41 cellular contexts compared by ENCODE assay signal in the genomic region with DNA sequence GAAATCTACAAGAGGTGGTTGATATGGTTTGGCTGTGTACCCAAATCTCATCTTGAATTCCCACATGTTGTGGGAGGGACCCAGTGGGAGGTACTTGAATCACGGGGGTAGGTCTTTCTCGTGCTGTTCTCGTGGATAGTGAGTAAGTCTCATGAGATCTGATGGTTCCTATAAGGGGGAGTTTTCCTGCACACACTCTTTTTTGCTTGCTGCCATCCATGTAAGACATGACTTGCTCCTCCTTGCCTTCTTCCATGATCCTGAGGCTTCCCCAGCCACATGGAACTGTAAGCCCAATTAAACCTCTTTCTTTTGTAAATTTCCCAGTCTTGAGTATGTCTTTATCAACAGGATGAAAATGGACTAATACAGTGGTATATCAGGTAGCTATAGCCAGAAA. TPM values are rescaled to one million over a fixed set of nuclear protein-coding genes. Genes with fewer than 3 reads are reported as not detected.
"Had no signal": no experiment of that assay in that cellular context is flagged by ENCODE, and none has a peak within 500 bp of the region (broad histone marks: within the 10 kb centered on the region; RNA-seq: fewer than 3 reads in every experiment).

No MANE protein-coding gene starts in this region.

- H3K4me1 Mint-ChIP-seq: activated naive CD4-positive, alpha-beta T cell treated with anti-CD3 and anti-CD28 coated beads, Interleukin-2, amount 10 ng/mL, durations not matched to agents 7 days and 5 days; activated naive CD4-positive, alpha-beta T cell treated with anti-CD3 and anti-CD28 coated beads, Interleukin-2, amount 50 U/mL, for 24 hours; activated naive CD8-positive, alpha-beta T cell treated with anti-CD3 and anti-CD28 coated beads for 36 hours; activated naive CD8-positive, alpha-beta T cell treated with anti-CD3 and anti-CD28 coated beads, Interleukin-2, amount 10 ng/mL, durations not matched to agents 7 days and 5 days; activated naive CD8-positive, alpha-beta T cell treated with anti-CD3 and anti-CD28 coated beads, Interleukin-2, amount 50 U/mL, for 24 hours; activated T-helper 17 cell treated with anti-CD3 and anti-CD28 coated beads, Interleukin-2, amount 50 U/mL, for 72 hours; central memory CD8-positive, alpha-beta T cell had no signal

- H3K36me3 ChIP-seq: adrenal gland, ascending aorta, brain microvascular endothelial cell, breast epithelium, cardiac muscle cell had no signal

- DNase-seq: activated effector memory CD4-positive, alpha-beta T cell treated with anti-CD3 and anti-CD28 coated beads, Interleukin-2, amount 50 U/mL, for 16 hours; activated effector memory CD4-positive, alpha-beta T cell treated with Interleukin-2 at 50 U/mL for 16 hours; activated gamma-delta T cell; activated gamma-delta T cell treated with Interleukin-2 at 50 U/mL for 16 hours; activated naive CD4-positive, alpha-beta T cell; activated naive CD4-positive, alpha-beta T cell treated with anti-CD3 and anti-CD28 coated beads for 36 hours; activated naive CD4-positive, alpha-beta T cell treated with anti-CD3 and anti-CD28 coated beads, Interleukin-2, amount 10 ng/mL, durations not matched to agents 7 days and 5 days; activated naive CD4-positive, alpha-beta T cell treated with anti-CD3 and anti-CD28 coated beads, Interleukin-2, amount 50 U/mL, for 16 hours; activated naive CD4-positive, alpha-beta T cell treated with Interleukin-2 at 50 U/mL for 16 hours; activated naive CD8-positive, alpha-beta T cell treated with anti-CD3 and anti-CD28 coated beads for 36 hours; activated naive CD8-positive, alpha-beta T cell treated with anti-CD3 and anti-CD28 coated beads, Interleukin-2, amount 10 ng/mL, durations not matched to agents 7 days and 5 days; activated naive CD8-positive, alpha-beta T cell treated with anti-CD3 and anti-CD28 coated beads, Interleukin-2, amount 50 U/mL, for 24 hours; activated T-cell treated with anti-CD3 and anti-CD28 coated beads, Interleukin-2, amount 50 U/mL, for 24 hours; activated T-cell treated with anti-CD3 and anti-CD28 coated beads, Interleukin-2, amount 50 U/mL, for 4 hours; activated T-cell treated with anti-CD3 and anti-CD28 coated beads, Interleukin-2, amount 50 U/mL, for 48 hours; activated T-cell treated with anti-CD3 and anti-CD28 coated beads, Interleukin-2, amount 50 U/mL, for 72 hours; adrenal gland; amniotic stem cell; amygdala; anterior cingulate cortex; aorta; body of pancreas; brain microvascular endothelial cell; caudate nucleus; central memory CD4-positive, alpha-beta T cell; cerebellar nuclear complex had no signal

- H3K9me3 ChIP-seq: adrenal gland, ascending aorta, body of pancreas, breast epithelium had no signal

- FAIRE-seq: astrocyte, colon had no signal

- H3K4me1 ChIP-seq: adrenal gland, ascending aorta, body of pancreas, breast epithelium had no signal

- H3K9me3 Mint-ChIP-seq: activated naive CD4-positive, alpha-beta T cell treated with anti-CD3 and anti-CD28 coated beads, Interleukin-2, amount 10 ng/mL, durations not matched to agents 7 days and 5 days; activated naive CD4-positive, alpha-beta T cell treated with anti-CD3 and anti-CD28 coated beads, Interleukin-2, amount 50 U/mL, for 24 hours; activated naive CD8-positive, alpha-beta T cell treated with anti-CD3 and anti-CD28 coated beads for 36 hours; activated naive CD8-positive, alpha-beta T cell treated with anti-CD3 and anti-CD28 coated beads, Interleukin-2, amount 10 ng/mL, durations not matched to agents 7 days and 5 days; activated T-cell treated with anti-CD3 and anti-CD28 coated beads, Interleukin-2, amount 50 U/mL, for 24 hours; activated T-helper 1 cell treated with anti-CD3 and anti-CD28 coated beads, Interleukin-12 subunit alpha, Interleukin-12 subunit beta, Interleukin-2, Interleukin-4 antibody, amounts not matched to agents 30 ng/mL and 10 ng/mL and 1 ng/mL, durations not matched to agents 14 hours and 24 hours and 36 hours; activated T-helper 2 cell treated with anti-CD3 and anti-CD28 coated beads, Interferon-gamma antibody, Interleukin-2, Interleukin-4, amounts not matched to agents 10 μg/mL and 5 μg/mL and 100 μg/mL, durations not matched to agents 14 hours and 24 hours and 36 hours had no signal

- ATAC-seq: activated naive CD4-positive, alpha-beta T cell treated with anti-CD3 and anti-CD28 coated beads, Interleukin-2, amount 50 U/mL, for 72 hours; activated naive CD8-positive, alpha-beta T cell treated with anti-CD3 and anti-CD28 coated beads, Interleukin-2, amount 50 U/mL, for 24 hours; activated T-cell treated with anti-CD3 and anti-CD28 coated beads, Interleukin-2, amount 50 U/mL, for 4 hours; activated T-cell treated with anti-CD3 and anti-CD28 coated beads, Interleukin-2, amount 50 U/mL, for 72 hours; activated T-helper 17 cell treated with anti-CD3 and anti-CD28 coated beads, Interleukin-2, amount 50 U/mL, for 72 hours; body of pancreas had no signal

- H3K27ac Mint-ChIP-seq: activated naive CD4-positive, alpha-beta T cell treated with anti-CD3 and anti-CD28 coated beads for 36 hours; activated naive CD4-positive, alpha-beta T cell treated with anti-CD3 and anti-CD28 coated beads, Interleukin-2, amount 10 ng/mL, durations not matched to agents 7 days and 5 days; activated naive CD4-positive, alpha-beta T cell treated with anti-CD3 and anti-CD28 coated beads, Interleukin-2, amount 50 U/mL, for 24 hours; activated naive CD4-positive, alpha-beta T cell treated with anti-CD3 and anti-CD28 coated beads, Interleukin-2, amount 50 U/mL, for 72 hours; activated naive CD8-positive, alpha-beta T cell; activated naive CD8-positive, alpha-beta T cell treated with anti-CD3 and anti-CD28 coated beads for 36 hours; activated naive CD8-positive, alpha-beta T cell treated with anti-CD3 and anti-CD28 coated beads, Interleukin-2, amount 10 ng/mL, durations not matched to agents 7 days and 5 days; activated naive CD8-positive, alpha-beta T cell treated with anti-CD3 and anti-CD28 coated beads, Interleukin-2, amount 50 U/mL, for 24 hours; activated T-cell treated with anti-CD3 and anti-CD28 coated beads, Interleukin-2, amount 50 U/mL, for 24 hours; activated T-cell treated with anti-CD3 and anti-CD28 coated beads, Interleukin-2, amount 50 U/mL, for 72 hours; activated T-helper 1 cell treated with anti-CD3 and anti-CD28 coated beads, Interleukin-12 subunit alpha, Interleukin-12 subunit beta, Interleukin-2, Interleukin-4 antibody, amounts not matched to agents 30 ng/mL and 10 ng/mL and 1 ng/mL, durations not matched to agents 14 hours and 24 hours and 36 hours; activated T-helper 17 cell treated with anti-CD3 and anti-CD28 coated beads, Interleukin-2, amount 50 U/mL, for 72 hours; activated T-helper 2 cell treated with anti-CD3 and anti-CD28 coated beads, Interferon-gamma antibody, Interleukin-2, Interleukin-4, amounts not matched to agents 10 μg/mL and 5 μg/mL and 100 μg/mL, durations not matched to agents 14 hours and 24 hours and 36 hours had no signal

- H3K27ac ChIP-seq: adrenal gland, ascending aorta, body of pancreas, brain microvascular endothelial cell, breast epithelium, cardiac muscle cell had no signal

- H3K4me3 ChIP-seq: adrenal gland, ascending aorta, body of pancreas, breast epithelium, cardiac muscle cell had no signal

- H3K4me3 Mint-ChIP-seq: activated naive CD4-positive, alpha-beta T cell treated with anti-CD3 and anti-CD28 coated beads for 36 hours; activated naive CD4-positive, alpha-beta T cell treated with anti-CD3 and anti-CD28 coated beads, Interleukin-2, amount 10 ng/mL, durations not matched to agents 7 days and 5 days; activated naive CD4-positive, alpha-beta T cell treated with anti-CD3 and anti-CD28 coated beads, Interleukin-2, amount 50 U/mL, for 24 hours; activated naive CD8-positive, alpha-beta T cell; activated naive CD8-positive, alpha-beta T cell treated with anti-CD3 and anti-CD28 coated beads for 36 hours; activated naive CD8-positive, alpha-beta T cell treated with anti-CD3 and anti-CD28 coated beads, Interleukin-2, amount 10 ng/mL, durations not matched to agents 7 days and 5 days; activated naive CD8-positive, alpha-beta T cell treated with anti-CD3 and anti-CD28 coated beads, Interleukin-2, amount 50 U/mL, for 24 hours; activated T-cell treated with anti-CD3 and anti-CD28 coated beads, Interleukin-2, amount 50 U/mL, for 24 hours; activated T-cell treated with anti-CD3 and anti-CD28 coated beads, Interleukin-2, amount 50 U/mL, for 4 hours; activated T-cell treated with anti-CD3 and anti-CD28 coated beads, Interleukin-2, amount 50 U/mL, for 72 hours; activated T-helper 1 cell treated with anti-CD3 and anti-CD28 coated beads, Interleukin-12 subunit alpha, Interleukin-12 subunit beta, Interleukin-2, Interleukin-4 antibody, amounts not matched to agents 30 ng/mL and 10 ng/mL and 1 ng/mL, durations not matched to agents 14 hours and 24 hours and 36 hours; activated T-helper 17 cell treated with anti-CD3 and anti-CD28 coated beads, Interleukin-2, amount 50 U/mL, for 72 hours; brain; central memory CD8-positive, alpha-beta T cell had no signal

- H3K36me3 Mint-ChIP-seq: activated naive CD4-positive, alpha-beta T cell treated with anti-CD3 and anti-CD28 coated beads, Interleukin-2, amount 10 ng/mL, durations not matched to agents 7 days and 5 days; activated naive CD4-positive, alpha-beta T cell treated with anti-CD3 and anti-CD28 coated beads, Interleukin-2, amount 50 U/mL, for 24 hours; activated naive CD8-positive, alpha-beta T cell; activated naive CD8-positive, alpha-beta T cell treated with anti-CD3 and anti-CD28 coated beads for 36 hours; activated naive CD8-positive, alpha-beta T cell treated with anti-CD3 and anti-CD28 coated beads, Interleukin-2, amount 10 ng/mL, durations not matched to agents 7 days and 5 days; brain had no signal

- H3K27me3 ChIP-seq: ascending aorta, body of pancreas, breast epithelium, cardiac muscle cell had no signal

RNA-seq across cellular contexts. Expression of a gene that starts 5.2 kb away (rescaled TPM):
- total RNA-seq: activated naive CD4-positive, alpha-beta T cell treated with anti-CD3 and anti-CD28 coated beads for 36 hours; activated naive CD8-positive, alpha-beta T cell treated with anti-CD3 and anti-CD28 coated beads, Interleukin-2, amount 10 ng/mL, durations not matched to agents 7 days and 5 days; activated T-cell treated with anti-CD3 and anti-CD28 coated beads, Interleukin-2, amount 50 U/mL, for 4 hours; activated T-helper 2 cell treated with anti-CD3 and anti-CD28 coated beads, Interferon-gamma antibody, Interleukin-2, Interleukin-4, amounts not matched to agents 10 μg/mL and 5 μg/mL and 100 μg/mL, durations not matched to agents 14 hours and 24 hours and 36 hours; aorta; ascending aorta; astrocyte; body of pancreas; cardiac septum; chondrocyte had no signal
- polyA plus RNA-seq: aorta had no signal
